In the genomic region with DNA sequence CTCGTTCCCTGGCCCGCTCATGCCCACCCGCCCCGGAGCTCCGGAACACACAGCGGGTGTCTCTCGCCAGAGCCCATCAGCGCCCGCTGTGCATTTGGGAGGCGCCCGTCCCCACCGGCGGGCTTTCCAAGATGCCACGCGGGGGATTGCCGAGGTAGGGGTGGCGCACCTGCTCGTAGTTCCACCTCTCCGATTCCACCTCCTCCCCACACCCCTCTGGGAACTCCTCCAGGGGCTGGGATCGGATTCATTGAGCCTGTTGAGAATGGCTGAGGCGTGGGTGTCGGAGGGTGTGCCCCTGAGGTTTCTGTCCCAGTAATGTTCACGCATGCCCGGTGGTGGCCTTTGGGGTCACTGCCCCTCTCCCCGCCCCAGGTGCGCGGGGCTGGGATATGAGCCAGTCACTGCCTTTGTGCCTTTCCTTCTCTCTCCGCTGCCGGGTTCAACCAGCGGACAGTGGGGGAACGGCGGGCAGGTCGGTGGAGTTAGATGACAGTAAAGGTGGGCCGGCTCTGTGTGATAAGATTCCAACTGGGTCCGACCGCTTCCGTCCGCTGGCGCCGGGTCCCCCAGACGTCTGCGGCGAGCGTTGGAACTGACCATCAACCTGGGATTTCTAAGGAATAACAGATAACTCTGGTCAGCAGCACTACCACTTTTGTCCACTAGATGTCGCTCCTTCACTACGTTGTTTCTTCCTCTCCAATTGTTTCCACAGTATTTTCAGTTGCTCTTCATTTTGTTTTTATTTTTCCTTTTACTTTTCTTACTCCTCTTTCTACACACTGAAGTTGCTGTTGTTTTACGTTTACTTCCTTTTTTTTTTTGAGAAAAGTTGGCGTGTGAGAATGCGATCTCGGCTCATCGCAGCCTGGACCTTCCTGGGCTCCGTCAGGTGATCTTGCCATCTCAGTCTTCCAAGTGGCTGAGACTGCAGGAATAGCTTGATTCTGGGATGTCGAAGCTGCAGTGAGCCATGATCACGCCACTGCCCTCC, we compare ENCODE assay signal across 1 cellular context.
TF ChIP-seq lines count a peak whose summit lies in the region.

No MANE protein-coding gene starts in this region.

TF ChIP-seq in GM12878, 131 proteins besides CTCF, POLR2A, EP300 and RAD21 (continued from another document):
- TF ChIP-seq, protein P1, sequence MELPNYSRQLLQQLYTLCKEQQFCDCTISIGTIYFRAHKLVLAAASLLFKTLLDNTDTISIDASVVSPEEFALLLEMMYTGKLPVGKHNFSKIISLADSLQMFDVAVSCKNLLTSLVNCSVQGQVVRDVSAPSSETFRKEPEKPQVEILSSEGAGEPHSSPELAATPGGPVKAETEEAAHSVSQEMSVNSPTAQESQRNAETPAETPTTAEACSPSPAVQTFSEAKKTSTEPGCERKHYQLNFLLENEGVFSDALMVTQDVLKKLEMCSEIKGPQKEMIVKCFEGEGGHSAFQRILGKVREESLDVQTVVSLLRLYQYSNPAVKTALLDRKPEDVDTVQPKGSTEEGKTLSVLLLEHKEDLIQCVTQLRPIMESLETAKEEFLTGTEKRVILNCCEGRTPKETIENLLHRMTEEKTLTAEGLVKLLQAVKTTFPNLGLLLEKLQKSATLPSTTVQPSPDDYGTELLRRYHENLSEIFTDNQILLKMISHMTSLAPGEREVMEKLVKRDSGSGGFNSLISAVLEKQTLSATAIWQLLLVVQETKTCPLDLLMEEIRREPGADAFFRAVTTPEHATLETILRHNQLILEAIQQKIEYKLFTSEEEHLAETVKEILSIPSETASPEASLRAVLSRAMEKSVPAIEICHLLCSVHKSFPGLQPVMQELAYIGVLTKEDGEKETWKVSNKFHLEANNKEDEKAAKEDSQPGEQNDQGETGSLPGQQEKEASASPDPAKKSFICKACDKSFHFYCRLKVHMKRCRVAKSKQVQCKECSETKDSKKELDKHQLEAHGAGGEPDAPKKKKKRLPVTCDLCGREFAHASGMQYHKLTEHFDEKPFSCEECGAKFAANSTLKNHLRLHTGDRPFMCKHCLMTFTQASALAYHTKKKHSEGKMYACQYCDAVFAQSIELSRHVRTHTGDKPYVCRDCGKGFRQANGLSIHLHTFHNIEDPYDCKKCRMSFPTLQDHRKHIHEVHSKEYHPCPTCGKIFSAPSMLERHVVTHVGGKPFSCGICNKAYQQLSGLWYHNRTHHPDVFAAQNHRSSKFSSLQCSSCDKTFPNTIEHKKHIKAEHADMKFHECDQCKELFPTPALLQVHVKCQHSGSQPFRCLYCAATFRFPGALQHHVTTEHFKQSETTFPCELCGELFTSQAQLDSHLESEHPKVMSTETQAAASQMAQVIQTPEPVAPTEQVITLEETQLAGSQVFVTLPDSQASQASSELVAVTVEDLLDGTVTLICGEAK (IDR thresholded peaks at IDR 0.05; ENCODE audit: borderline replicate concordance): no peak
- TF ChIP-seq, protein P2, sequence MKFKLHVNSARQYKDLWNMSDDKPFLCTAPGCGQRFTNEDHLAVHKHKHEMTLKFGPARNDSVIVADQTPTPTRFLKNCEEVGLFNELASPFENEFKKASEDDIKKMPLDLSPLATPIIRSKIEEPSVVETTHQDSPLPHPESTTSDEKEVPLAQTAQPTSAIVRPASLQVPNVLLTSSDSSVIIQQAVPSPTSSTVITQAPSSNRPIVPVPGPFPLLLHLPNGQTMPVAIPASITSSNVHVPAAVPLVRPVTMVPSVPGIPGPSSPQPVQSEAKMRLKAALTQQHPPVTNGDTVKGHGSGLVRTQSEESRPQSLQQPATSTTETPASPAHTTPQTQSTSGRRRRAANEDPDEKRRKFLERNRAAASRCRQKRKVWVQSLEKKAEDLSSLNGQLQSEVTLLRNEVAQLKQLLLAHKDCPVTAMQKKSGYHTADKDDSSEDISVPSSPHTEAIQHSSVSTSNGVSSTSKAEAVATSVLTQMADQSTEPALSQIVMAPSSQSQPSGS (IDR thresholded peaks at IDR 0.05; ENCODE audit: low read length): no peak
- TF ChIP-seq TCF12 (IDR thresholded peaks at IDR 0.05; ENCODE audit: low read depth, low read length) (no peak), HCFC1 (IDR thresholded peaks at IDR 0.05; ENCODE audit: low read length) (no peak), POLR2AphosphoS2 (IDR thresholded peaks at IDR 0.05; ENCODE audit: low read depth, low read length) (no peak), IKZF1 (conservative IDR thresholded peaks at IDR 0.05) (peak; percentile 76), NFXL1 (IDR thresholded peaks at IDR 0.05; ENCODE audit: borderline replicate concordance) (no peak), ZNF207 (IDR thresholded peaks at IDR 0.05; ENCODE audit: borderline replicate concordance) (no peak), YY1 (IDR thresholded peaks at IDR 0.05; ENCODE audit: low read depth, low read length) (no peak), WRNIP1 (IDR thresholded peaks at IDR 0.05; ENCODE audit: borderline replicate concordance, low read depth, low read length) (no peak), ETV6 (conservative IDR thresholded peaks at IDR 0.05 in 1 of 2, IDR thresholded peaks at IDR 0.05 in 1 of 2; ENCODE audit: borderline replicate concordance in 1 of 2, low read depth in 1 of 2) (no peak), IRF4 (IDR thresholded peaks at IDR 0.05; ENCODE audit: low read depth, low read length) (no peak), ZBED1 (IDR thresholded peaks at IDR 0.05; ENCODE audit: borderline replicate concordance) (no peak), RUNX3 (IDR thresholded peaks at IDR 0.05; ENCODE audit: low read length) (no peak), NR2F1 (conservative IDR thresholded peaks at IDR 0.05) (0 out of 2 replicates have a peak, but pooled peaks have one; percentile 17), YBX1 (IDR thresholded peaks at IDR 0.05) (no peak), SPI1 (IDR thresholded peaks at IDR 0.05; ENCODE audit: borderline replicate concordance, insufficient read depth, low read depth, low read length) (no peak), SMC3 (IDR thresholded peaks at IDR 0.05; ENCODE audit: borderline replicate concordance, low read length) (peak; percentile 74), TAF1 (IDR thresholded peaks at IDR 0.05; ENCODE audit: borderline replicate concordance, low read depth, low read length) (no peak), LARP7 (IDR thresholded peaks at IDR 0.05) (no peak), IKZF2 (IDR thresholded peaks at IDR 0.05) (peak; percentile 20 to 25; a peak in 2 of 4 replicates)
- TF ChIP-seq, protein P3, sequence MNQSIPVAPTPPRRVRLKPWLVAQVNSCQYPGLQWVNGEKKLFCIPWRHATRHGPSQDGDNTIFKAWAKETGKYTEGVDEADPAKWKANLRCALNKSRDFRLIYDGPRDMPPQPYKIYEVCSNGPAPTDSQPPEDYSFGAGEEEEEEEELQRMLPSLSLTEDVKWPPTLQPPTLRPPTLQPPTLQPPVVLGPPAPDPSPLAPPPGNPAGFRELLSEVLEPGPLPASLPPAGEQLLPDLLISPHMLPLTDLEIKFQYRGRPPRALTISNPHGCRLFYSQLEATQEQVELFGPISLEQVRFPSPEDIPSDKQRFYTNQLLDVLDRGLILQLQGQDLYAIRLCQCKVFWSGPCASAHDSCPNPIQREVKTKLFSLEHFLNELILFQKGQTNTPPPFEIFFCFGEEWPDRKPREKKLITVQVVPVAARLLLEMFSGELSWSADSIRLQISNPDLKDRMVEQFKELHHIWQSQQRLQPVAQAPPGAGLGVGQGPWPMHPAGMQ (IDR thresholded peaks at IDR 0.05; ENCODE audit: borderline replicate concordance): no peak
- TF ChIP-seq, protein P4, sequence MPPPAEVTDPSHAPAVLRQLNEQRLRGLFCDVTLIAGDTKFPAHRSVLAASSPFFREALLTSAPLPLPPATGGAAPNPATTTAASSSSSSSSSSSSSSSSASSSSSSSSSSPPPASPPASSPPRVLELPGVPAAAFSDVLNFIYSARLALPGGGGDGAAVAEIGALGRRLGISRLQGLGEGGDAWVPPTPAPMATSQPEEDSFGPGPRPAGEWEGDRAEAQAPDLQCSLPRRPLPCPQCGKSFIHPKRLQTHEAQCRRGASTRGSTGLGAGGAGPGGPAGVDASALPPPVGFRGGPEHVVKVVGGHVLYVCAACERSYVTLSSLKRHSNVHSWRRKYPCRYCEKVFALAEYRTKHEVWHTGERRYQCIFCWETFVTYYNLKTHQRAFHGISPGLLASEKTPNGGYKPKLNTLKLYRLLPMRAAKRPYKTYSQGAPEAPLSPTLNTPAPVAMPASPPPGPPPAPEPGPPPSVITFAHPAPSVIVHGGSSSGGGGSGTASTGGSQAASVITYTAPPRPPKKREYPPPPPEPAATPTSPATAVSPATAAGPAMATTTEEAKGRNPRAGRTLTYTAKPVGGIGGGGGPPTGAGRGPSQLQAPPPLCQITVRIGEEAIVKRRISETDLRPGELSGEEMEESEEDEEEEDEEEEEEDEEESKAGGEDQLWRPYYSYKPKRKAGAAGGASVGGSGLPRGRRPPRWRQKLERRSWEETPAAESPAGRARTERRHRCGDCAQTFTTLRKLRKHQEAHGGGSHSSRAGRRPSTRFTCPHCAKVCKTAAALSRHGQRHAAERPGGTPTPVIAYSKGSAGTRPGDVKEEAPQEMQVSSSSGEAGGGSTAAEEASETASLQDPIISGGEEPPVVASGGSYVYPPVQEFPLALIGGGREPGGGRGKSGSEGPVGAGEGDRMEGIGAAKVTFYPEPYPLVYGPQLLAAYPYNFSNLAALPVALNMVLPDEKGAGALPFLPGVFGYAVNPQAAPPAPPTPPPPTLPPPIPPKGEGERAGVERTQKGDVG (CRISPR knock-in tag; IDR thresholded peaks at IDR 0.05): no peak
